20 cellular contexts compared by ENCODE assay signal in genomic region chr4:52846502-52846901, GRCh38. TPM values are rescaled to one million over a fixed set of nuclear protein-coding genes. Genes with fewer than 3 reads are reported as not detected.
DNase-seq lines count a peak whose midpoint lies in the region; ATAC-seq, FAIRE-seq and TF ChIP-seq lines count a peak whose summit lies in the region.
"Had no signal": no experiment of that assay in that cellular context is flagged by ENCODE, and none has a peak within 500 bp of the region (broad histone marks: within the 10 kb centered on the region; RNA-seq: fewer than 3 reads in every experiment).

No MANE protein-coding gene starts in this region.

- H2BK120ac ChIP-seq in H1 (replicated peaks; ENCODE audit: low read depth, low read length) (no peak overlapping the region), mesendoderm (ENCODE audit: low read depth, low read length) (no peak overlapping the region)

- H3K27ac ChIP-seq in H1 (ENCODE audit: low read depth, low read length) (no peak overlapping the region), mesendoderm (ENCODE audit: low read depth, low read length) (no peak overlapping the region)
- H3K27ac ChIP-seq: A549 had no signal

- H3K4me2 ChIP-seq in H1 (ENCODE audit: insufficient read depth in 1 of 2, low read depth in 2 of 2, low read length in 2 of 2) (no peak overlapping the region), mesendoderm (ENCODE audit: low read length) (no peak overlapping the region)
- H3K4me2 ChIP-seq: A549 had no signal

- H3K23me2 ChIP-seq in H1 (ENCODE audit: low read depth, low read length) = no peaks in the 10 kb centered on the region; the same call in 1 of the 2 replicates

- H3K79me1 ChIP-seq in H1 (ENCODE audit: low read depth, low read length) (no peaks in the 10 kb centered on the region), mesendoderm (ENCODE audit: low read length) (no peaks in the 10 kb centered on the region)

- H3K36me3 ChIP-seq in H1 (ENCODE audit: control insufficient read depth in 2 of 4, insufficient read depth in 4 of 4, low read length in 3 of 4) = no peaks in the 10 kb centered on the region
- H3K36me3 ChIP-seq in mesendoderm (ENCODE audit: control insufficient read depth, insufficient read depth, low read length) = no peaks in the 10 kb centered on the region
- H3K36me3 ChIP-seq: BE2C had no signal

- TF ChIP-seq EP300 in H1 (IDR thresholded peaks at IDR 0.05; ENCODE audit: borderline replicate concordance in 1 of 2, low read depth in 2 of 2, low read length in 2 of 2) = no peak

- H2BK5ac ChIP-seq in H1 (ENCODE audit: low read depth, low read length) (no peak overlapping the region), mesendoderm (ENCODE audit: low read length) (no peak overlapping the region)

- no peak for TF ChIP-seq RAD21 in H1 (IDR thresholded peaks at IDR 0.05 in 1 of 2, conservative IDR thresholded peaks at IDR 0.05 in 1 of 2; ENCODE audit: low read depth in 2 of 2, low read length in 2 of 2)

- H3K9ac ChIP-seq in H1 (replicated peaks in 1 of 4; ENCODE audit: extremely low read depth in 1 of 4, low read depth in 3 of 4, low read length in 3 of 4) = no peak overlapping the region
- no peak overlapping the region for H3K9ac ChIP-seq in mesendoderm (ENCODE audit: low read length)

- H3K56ac ChIP-seq in H1 (replicated peaks; ENCODE audit: insufficient read length, low read depth, low read length) = no peak overlapping the region
- H3K56ac ChIP-seq in mesendoderm (ENCODE audit: low read length) = no peak overlapping the region

- H4K8ac ChIP-seq in H1 (ENCODE audit: extremely low read depth, insufficient read depth, low read length) (no peak overlapping the region), mesendoderm (ENCODE audit: low read depth, low read length) (no peak overlapping the region)

- intact Hi-C loops in left cardiac atrium (cut with DNase I) = no loop called here

- 0 out of 2 replicates have a peak overlapping the region, but pooled peaks have one; percentile 52 for H2BK20ac ChIP-seq in H1 (ENCODE audit: low read length)

- no peaks in the 10 kb centered on the region for H3K9me3 ChIP-seq in H1 (ENCODE audit: insufficient read depth in 2 of 2, low read depth in 1 of 2, low read length in 1 of 2)
- H3K9me3 ChIP-seq: A549, BE2C, Caco-2 had no signal

- H3K18ac ChIP-seq in H1 (ENCODE audit: extremely low read depth, low read length) (no peak overlapping the region), mesendoderm (ENCODE audit: low read length) (peak overlapping the region; percentile 14)

- H3K4me3 ChIP-seq in H1 (ENCODE audit: extremely low read depth in 1 of 4, insufficient read depth in 2 of 4, low read depth in 3 of 4, low read length in 4 of 4) (no peak overlapping the region; a peak in 1 of 8 replicates), mesendoderm (ENCODE audit: low read length) (no peak overlapping the region)
- H3K4me3 ChIP-seq: A549 had no signal

- ATAC-seq in left cardiac atrium (peak; percentile 55 to 77), GM19328 (IDR thresholded peaks at IDR 0.05; ENCODE audit: unreplicated experiment) (no peak), HG02938 (IDR thresholded peaks at IDR 0.05; ENCODE audit: unreplicated experiment) (no peak)
- ATAC-seq: A549 had no signal

- H3K14ac ChIP-seq in H1 (ENCODE audit: insufficient read length) = no peak overlapping the region

- H4K20me1 ChIP-seq in H1 (replicated peaks in 1 of 2; ENCODE audit: control insufficient read depth in 1 of 2, insufficient read depth in 2 of 2, low read length in 2 of 2) = no peaks in the 10 kb centered on the region

- H3K23ac ChIP-seq in H1 (ENCODE audit: insufficient read length) (no peak overlapping the region), mesendoderm (ENCODE audit: low read length) (no peak overlapping the region)

- CTCF ChIA-PET in H1 (lab: Charles Lee; ENCODE audit: partially characterized antibody) = interaction anchor here (0.6 to 1.8 kb wide), 6 partner anchors 11 to 137 kb away, joined by 3 to 6 read pairs (median 3); partner anchors contain the start of gene RASL11B

- no peak for FAIRE-seq in H1 (lab: Jason Lieb, UNC)
- FAIRE-seq: A549, GM12892, GM19239 had no signal

- TF ChIP-seq POLR2A in H1 (IDR thresholded peaks at IDR 0.05; ENCODE audit: control extremely low read depth in 1 of 2, low read depth in 2 of 2, low read length in 2 of 2) = no peak

- H4K5ac ChIP-seq in H1 (ENCODE audit: insufficient read length, low read depth, low read length) (no peak overlapping the region), mesendoderm (ENCODE audit: low read length) (no peak overlapping the region)

- peak overlapping the region; percentile 90; the same call in 1 of the 2 replicates for H2BK15ac ChIP-seq in H1 (ENCODE audit: low read length)
- H2BK15ac ChIP-seq in mesendoderm (replicated peaks; ENCODE audit: low read depth) = peak overlapping the region; percentile 23

- no peak overlapping the region for H2BK12ac ChIP-seq in H1 (ENCODE audit: low read depth, low read length)

- H4K91ac ChIP-seq in H1 (replicated peaks; ENCODE audit: insufficient read length, low read length) = no peak overlapping the region

- H2AK5ac ChIP-seq in H1 (ENCODE audit: low read depth, low read length) = no peak overlapping the region
- no peak overlapping the region for H2AK5ac ChIP-seq in mesendoderm (ENCODE audit: low read length)

- 85% methylated on average over 2 of the region's 2 CpGs; no CpG with 5 or more reads in 1 of the 2 experiments for WGBS in H1 (ENCODE audit: extremely low coverage in 1 of 2, insufficient coverage in 1 of 2, insufficient read length in 1 of 2, insufficient replicate concordance in 2 of 2, low coverage in 1 of 2, low lambda C conversion rate in 2 of 2, missing lambda C conversion rate in 1 of 2), 2 experiments
- no CpG with 5 or more reads among the region's 2 CpGs for WGBS in mesendoderm (ENCODE audit: extremely low coverage, insufficient coverage, low lambda C conversion rate)

- DNase-seq in H1 (ENCODE audit: low read depth in 1 of 2, low spot score in 2 of 2) = no peak
- no peak for DNase-seq in left cardiac atrium
- DNase-seq in mesendoderm = no peak
- DNase-seq in superior temporal gyrus (ENCODE audit: extremely low spot score) = peak; percentile 7
- no peak for DNase-seq in stimulated activated naive CD4-positive, alpha-beta T cell treated with Interleukin-2 at 50 U/mL for 16 hours (lab: John Stamatoyannopoulos, UW)
- DNase-seq in NCI-H1930 (lab: John Stamatoyannopoulos, UW) = no peak
- DNase-seq: BE2C; Caco-2; CD8-positive, alpha-beta memory T cell; DND-41; GDM1; H7; IMR-90 had no signal

- H3K79me2 ChIP-seq in H1 (ENCODE audit: control insufficient read depth in 1 of 2, insufficient read depth in 2 of 2, low read length in 2 of 2) = no peaks in the 10 kb centered on the region
- H3K79me2 ChIP-seq in mesendoderm (ENCODE audit: control insufficient read depth, insufficient read depth, low read length) = no peaks in the 10 kb centered on the region

- H3K4ac ChIP-seq in H1 (replicated peaks; ENCODE audit: insufficient read length, low read depth, low read length) (no peak overlapping the region), mesendoderm (ENCODE audit: low read depth, low read length) (no peak overlapping the region)

- no peak overlapping the region for H2AFZ ChIP-seq in H1 (ENCODE audit: low read length)

- no peak for TF ChIP-seq CTCF in H1 (IDR thresholded peaks at IDR 0.05; ENCODE audit: control extremely low read depth in 1 of 3, insufficient read depth in 1 of 3, low read depth in 1 of 3, low read length in 3 of 3)

- peaks cover 2 to 13% (median 9%) of the 10 kb centered on the region in 4 experiments; a peak in 6 of 7 replicates for H3K4me1 ChIP-seq in H1 (replicated peaks in 1 of 4; ENCODE audit: control insufficient read depth in 3 of 4, insufficient read depth in 4 of 4, low read length in 3 of 4)
- peaks cover 6% of the 10 kb centered on the region for H3K4me1 ChIP-seq in mesendoderm (ENCODE audit: control insufficient read depth, low read depth, low read length)
- H3K4me1 ChIP-seq: A549 had no signal

- POLR2A ChIA-PET in H1 (lab: Charles Lee; ENCODE audit: partially characterized antibody) = interaction anchor here (0.7 to 15.2 kb wide), 4 partner anchors 11 to 648 kb away, joined by 3 to 165 read pairs (median 6); partner anchors contain the start of gene RASL11B

- H3K27me3 ChIP-seq in H1 (replicated peaks in 1 of 4; ENCODE audit: control insufficient read depth in 3 of 4, extremely low read depth in 1 of 4, insufficient read depth in 3 of 4, low read length in 3 of 4) (no peaks in the 10 kb centered on the region), mesendoderm (ENCODE audit: insufficient read depth, low read length, poor library complexity) (no peaks in the 10 kb centered on the region)
- H3K27me3 ChIP-seq: BE2C had no signal

RNA-seq across cellular contexts. Expression of gene RASL11B, which starts 15.6 kb away (rescaled TPM):
- 71.4 and 75.5 TPM in 2 replicates for total RNA-seq in H1 (2021; fragmentation: NEBNext Ultra II Directional; extraction: Animal tissue kit (Norgen Biotek cat#: 25700))
- polyA plus RNA-seq in H1 (2011; rRNA removed) = 43.4 and 49.8 TPM in 2 replicates
- 56.0 TPM for polyA plus RNA-seq in H1 (2011; cell fraction: cytosol; rRNA removed)
- 36.6 TPM for polyA plus RNA-seq in H1 (2011; cell fraction: nucleus; rRNA removed)
- polyA plus RNA-seq in H1 (2012, experiment 1 of 2) = 38.7 to 54.6 TPM (median 48.5 TPM) in 4 replicates
- 63.2 TPM for polyA plus RNA-seq in H1 (2012, experiment 2 of 2)
- polyA plus RNA-seq in H1 (2013, experiment 1 of 2) = 69.8 TPM
- polyA plus RNA-seq in H1 (2013, experiment 2 of 2) = 72.4 TPM
- 63.6 and 88.9 TPM in 2 replicates for polyA minus RNA-seq in H1 (2011; rRNA and poly(A)+ RNA removed)
- 42.1 TPM for polyA minus RNA-seq in H1 (2011; cell fraction: cytosol; rRNA and poly(A)+ RNA removed)
- 63.3 TPM for polyA minus RNA-seq in H1 (2011; cell fraction: nucleus; rRNA and poly(A)+ RNA removed)
- 1 to 10 TPM; 3.7 to 8.0 TPM for total RNA-seq in left cardiac atrium
- 35.4 TPM for polyA plus RNA-seq in mesendoderm (2013, experiment 1 of 2)
- polyA plus RNA-seq in mesendoderm (2013, experiment 2 of 2) = 35.7 TPM
- total RNA-seq: HT-29 had no signal
- polyA plus RNA-seq: CD14-positive monocyte had no signal

Comparison
In these comparisons a context has a peak if more than half of its experiments do, and no peak if none do; other contexts are left out.
1. ATAC-seq: peak in left cardiac atrium (2 of 2); none in GM19328 (single experiment) and HG02938 (single experiment).